12 cellular contexts compared by ENCODE assay signal in genomic region chr6:5623769-5624168, GRCh38.
"Had no signal": no experiment of that assay in that cellular context is flagged by ENCODE, and none has a peak within 500 bp of the region (broad histone marks: within the 10 kb centered on the region; RNA-seq: fewer than 3 reads in every experiment).

No MANE protein-coding gene starts in this region.

- H3K27ac ChIP-seq: pancreas, prostate gland, sigmoid colon, skin epidermis had no signal

- H3K9me3 Mint-ChIP-seq: immature natural killer cell, natural killer cell had no signal

- H3K27me3 ChIP-seq: pancreas, sigmoid colon had no signal

- H3K4me3 Mint-ChIP-seq: immature natural killer cell, natural killer cell had no signal

- DNase-seq: effector memory CD4-positive, alpha-beta T cell; immature natural killer cell; mucosa of descending colon; natural killer cell; occipital lobe; pancreas; sigmoid colon; stimulated activated naive CD4-positive, alpha-beta T cell treated with Interleukin-2 at 50 U/mL for 16 hours; trophoblast cell had no signal

- ATAC-seq: esophagus mucosa, mucosa of descending colon, natural killer cell, pancreas had no signal

- H3K4me3 ChIP-seq: mucosa of descending colon, pancreas, prostate gland, sigmoid colon, skin epidermis had no signal

- H3K4me1 ChIP-seq: pancreas, prostate gland had no signal

- H3K36me3 ChIP-seq: pancreas, prostate gland, sigmoid colon had no signal

- H3K27ac Mint-ChIP-seq: natural killer cell had no signal

- H3K36me3 Mint-ChIP-seq: natural killer cell had no signal

- H3K9me3 ChIP-seq: mucosa of descending colon, pancreas, prostate gland, sigmoid colon had no signal
